ENCODE assay signal across 2 cellular contexts in the genomic region with DNA sequence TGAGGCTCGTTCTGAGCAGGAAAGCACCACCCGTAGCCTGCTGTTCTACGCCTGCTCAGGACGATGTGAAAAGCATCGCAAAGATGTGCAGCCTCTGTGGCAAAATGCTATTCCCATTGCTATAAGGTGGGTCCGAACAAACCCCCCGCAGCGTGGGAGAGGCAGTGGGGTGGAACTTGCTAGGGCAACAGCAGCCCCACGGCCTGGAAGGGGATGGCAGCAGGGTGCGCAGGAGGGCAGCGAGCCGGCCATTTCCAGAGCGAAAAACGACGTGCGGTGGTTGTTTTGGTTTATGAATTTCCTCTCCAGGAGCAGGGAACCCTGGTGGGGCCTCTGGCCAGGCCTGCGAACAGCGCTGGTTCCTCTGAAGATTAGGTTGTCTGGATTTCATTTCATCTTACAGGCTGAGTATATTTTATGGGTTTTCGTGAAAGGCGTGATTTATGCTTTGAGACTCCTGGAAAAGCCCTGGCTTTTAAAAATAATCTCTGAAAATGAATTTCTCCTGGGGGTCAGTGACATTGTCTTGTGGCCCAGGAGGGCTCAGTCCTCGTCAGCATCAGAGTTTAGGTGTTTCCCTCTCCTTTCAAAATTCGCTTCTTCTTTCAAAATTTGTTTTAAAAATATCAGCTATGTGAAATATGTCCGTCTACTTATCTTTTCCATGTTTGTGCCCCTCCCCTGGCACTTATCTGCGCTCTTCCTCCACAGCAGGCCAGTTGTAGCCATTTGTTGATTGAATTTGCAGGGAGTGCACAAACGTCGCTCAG.
A peak's percentile ranks its signal among the peaks of the same experiment; 100 is the strongest.
TF ChIP-seq lines count a peak whose summit lies in the region.

No MANE protein-coding gene starts in this region.

TF ChIP-seq in HEK293, 187 proteins besides CTCF, POLR2A, EP300 and RAD21 (continues in another document):
- peak; percentile 47; the same call in 1 of the 2 replicates for TF ChIP-seq ZNF423 (tag by site-specific recombination; IDR thresholded peaks at IDR 0.05)
- peak; percentile 76 for TF ChIP-seq WT1 (tag by site-specific recombination; IDR thresholded peaks at IDR 0.05)
- peak; percentile 57; the same call in 1 of the 2 replicates for TF ChIP-seq GLIS2 (tag by site-specific recombination; IDR thresholded peaks at IDR 0.05)
- no peak for TF ChIP-seq ZNF433 (tag by site-specific recombination; IDR thresholded peaks at IDR 0.05; ENCODE audit: low read depth)
- TF ChIP-seq, protein P1, sequence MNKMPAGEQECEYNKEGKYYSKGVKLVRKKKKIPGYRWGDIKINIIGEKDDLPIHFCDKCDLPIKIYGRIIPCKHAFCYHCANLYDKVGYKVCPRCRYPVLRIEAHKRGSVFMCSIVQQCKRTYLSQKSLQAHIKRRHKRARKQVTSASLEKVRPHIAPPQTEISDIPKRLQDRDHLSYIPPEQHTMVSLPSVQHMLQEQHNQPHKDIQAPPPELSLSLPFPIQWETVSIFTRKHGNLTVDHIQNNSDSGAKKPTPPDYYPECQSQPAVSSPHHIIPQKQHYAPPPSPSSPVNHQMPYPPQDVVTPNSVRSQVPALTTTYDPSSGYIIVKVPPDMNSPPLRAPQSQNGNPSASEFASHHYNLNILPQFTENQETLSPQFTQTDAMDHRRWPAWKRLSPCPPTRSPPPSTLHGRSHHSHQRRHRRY (tag by site-specific recombination; IDR thresholded peaks at IDR 0.05): no peak
- peak; percentile 62; the same call in 1 of the 2 replicates for TF ChIP-seq TRIM28 (IDR thresholded peaks at IDR 0.05; ENCODE audit: borderline replicate concordance, low read length)
- TF ChIP-seq, protein P2, sequence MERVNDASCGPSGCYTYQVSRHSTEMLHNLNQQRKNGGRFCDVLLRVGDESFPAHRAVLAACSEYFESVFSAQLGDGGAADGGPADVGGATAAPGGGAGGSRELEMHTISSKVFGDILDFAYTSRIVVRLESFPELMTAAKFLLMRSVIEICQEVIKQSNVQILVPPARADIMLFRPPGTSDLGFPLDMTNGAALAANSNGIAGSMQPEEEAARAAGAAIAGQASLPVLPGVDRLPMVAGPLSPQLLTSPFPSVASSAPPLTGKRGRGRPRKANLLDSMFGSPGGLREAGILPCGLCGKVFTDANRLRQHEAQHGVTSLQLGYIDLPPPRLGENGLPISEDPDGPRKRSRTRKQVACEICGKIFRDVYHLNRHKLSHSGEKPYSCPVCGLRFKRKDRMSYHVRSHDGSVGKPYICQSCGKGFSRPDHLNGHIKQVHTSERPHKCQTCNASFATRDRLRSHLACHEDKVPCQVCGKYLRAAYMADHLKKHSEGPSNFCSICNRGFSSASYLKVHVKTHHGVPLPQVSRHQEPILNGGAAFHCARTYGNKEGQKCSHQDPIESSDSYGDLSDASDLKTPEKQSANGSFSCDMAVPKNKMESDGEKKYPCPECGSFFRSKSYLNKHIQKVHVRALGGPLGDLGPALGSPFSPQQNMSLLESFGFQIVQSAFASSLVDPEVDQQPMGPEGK (tag by site-specific recombination; IDR thresholded peaks at IDR 0.05): 0 out of 2 replicates have a peak, but pooled peaks have one; percentile 18
- peak; percentile 32; the same call in 1 of the 2 replicates for TF ChIP-seq FEZF1 (tag by site-specific recombination; IDR thresholded peaks at IDR 0.05)
- TF ChIP-seq ZNF354C (tag by site-specific recombination; IDR thresholded peaks at IDR 0.05; ENCODE audit: borderline replicate concordance, low read depth): no peak
- TF ChIP-seq, protein P3, sequence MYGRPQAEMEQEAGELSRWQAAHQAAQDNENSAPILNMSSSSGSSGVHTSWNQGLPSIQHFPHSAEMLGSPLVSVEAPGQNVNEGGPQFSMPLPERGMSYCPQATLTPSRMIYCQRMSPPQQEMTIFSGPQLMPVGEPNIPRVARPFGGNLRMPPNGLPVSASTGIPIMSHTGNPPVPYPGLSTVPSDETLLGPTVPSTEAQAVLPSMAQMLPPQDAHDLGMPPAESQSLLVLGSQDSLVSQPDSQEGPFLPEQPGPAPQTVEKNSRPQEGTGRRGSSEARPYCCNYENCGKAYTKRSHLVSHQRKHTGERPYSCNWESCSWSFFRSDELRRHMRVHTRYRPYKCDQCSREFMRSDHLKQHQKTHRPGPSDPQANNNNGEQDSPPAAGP (tag by site-specific recombination; IDR thresholded peaks at IDR 0.05): peak; percentile 61; the same call in 1 of the 2 replicates
- peak; percentile 25; the same call in 1 of the 2 replicates for TF ChIP-seq ZBTB20 (tag by site-specific recombination; IDR thresholded peaks at IDR 0.05)
- no peak for TF ChIP-seq SP7 (tag by site-specific recombination; IDR thresholded peaks at IDR 0.05)
- TF ChIP-seq OSR2 (tag by site-specific recombination; IDR thresholded peaks at IDR 0.05): peak; percentile 29; the same call in 1 of the 2 replicates
- peak; percentile 56 for TF ChIP-seq GLIS1 (tag by site-specific recombination; IDR thresholded peaks at IDR 0.05)
- TF ChIP-seq, protein P4, sequence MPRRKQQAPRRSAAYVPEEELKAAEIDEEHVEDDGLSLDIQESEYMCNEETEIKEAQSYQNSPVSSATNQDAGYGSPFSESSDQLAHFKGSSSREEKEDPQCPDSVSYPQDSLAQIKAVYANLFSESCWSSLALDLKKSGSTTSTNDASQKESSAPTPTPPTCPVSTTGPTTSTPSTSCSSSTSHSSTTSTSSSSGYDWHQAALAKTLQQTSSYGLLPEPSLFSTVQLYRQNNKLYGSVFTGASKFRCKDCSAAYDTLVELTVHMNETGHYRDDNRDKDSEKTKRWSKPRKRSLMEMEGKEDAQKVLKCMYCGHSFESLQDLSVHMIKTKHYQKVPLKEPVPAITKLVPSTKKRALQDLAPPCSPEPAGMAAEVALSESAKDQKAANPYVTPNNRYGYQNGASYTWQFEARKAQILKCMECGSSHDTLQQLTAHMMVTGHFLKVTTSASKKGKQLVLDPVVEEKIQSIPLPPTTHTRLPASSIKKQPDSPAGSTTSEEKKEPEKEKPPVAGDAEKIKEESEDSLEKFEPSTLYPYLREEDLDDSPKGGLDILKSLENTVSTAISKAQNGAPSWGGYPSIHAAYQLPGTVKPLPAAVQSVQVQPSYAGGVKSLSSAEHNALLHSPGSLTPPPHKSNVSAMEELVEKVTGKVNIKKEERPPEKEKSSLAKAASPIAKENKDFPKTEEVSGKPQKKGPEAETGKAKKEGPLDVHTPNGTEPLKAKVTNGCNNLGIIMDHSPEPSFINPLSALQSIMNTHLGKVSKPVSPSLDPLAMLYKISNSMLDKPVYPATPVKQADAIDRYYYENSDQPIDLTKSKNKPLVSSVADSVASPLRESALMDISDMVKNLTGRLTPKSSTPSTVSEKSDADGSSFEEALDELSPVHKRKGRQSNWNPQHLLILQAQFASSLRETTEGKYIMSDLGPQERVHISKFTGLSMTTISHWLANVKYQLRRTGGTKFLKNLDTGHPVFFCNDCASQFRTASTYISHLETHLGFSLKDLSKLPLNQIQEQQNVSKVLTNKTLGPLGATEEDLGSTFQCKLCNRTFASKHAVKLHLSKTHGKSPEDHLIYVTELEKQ (tag by site-specific recombination; IDR thresholded peaks at IDR 0.05; ENCODE audit: borderline replicate concordance): no peak
- TF ChIP-seq SCRT2 (tag by site-specific recombination; IDR thresholded peaks at IDR 0.05): peak; percentile 49
- TF ChIP-seq ZNF677 (tag by site-specific recombination; IDR thresholded peaks at IDR 0.05): no peak
- peak; percentile 67 for TF ChIP-seq ZNF341 (tag by site-specific recombination; IDR thresholded peaks at IDR 0.05; ENCODE audit: low read depth)
- TF ChIP-seq YY1 (tag by site-specific recombination; IDR thresholded peaks at IDR 0.05): peak; percentile 51; the same call in 1 of the 2 replicates
- TF ChIP-seq ZNF335 (tag by site-specific recombination; conservative IDR thresholded peaks at IDR 0.05): peak; percentile 73
- peak; percentile 69; the same call in 1 of the 2 replicates for TF ChIP-seq ZNF600 (tag by site-specific recombination; IDR thresholded peaks at IDR 0.05)
- TF ChIP-seq ZIC2 (tag by site-specific recombination; IDR thresholded peaks at IDR 0.05): peak; percentile 99
- peak; percentile 75 for TF ChIP-seq ZBTB17 (tag by site-specific recombination; IDR thresholded peaks at IDR 0.05)

TF ChIP-seq in K562, 482 proteins besides CTCF, POLR2A, EP300 and RAD21:
- TF ChIP-seq HDAC3 (IDR thresholded peaks at IDR 0.05; ENCODE audit: borderline replicate concordance, partially characterized antibody) (no peak), ZEB2 (IDR thresholded peaks at IDR 0.05) (no peak), MEIS2 (IDR thresholded peaks at IDR 0.05; ENCODE audit: partially characterized antibody) (peak; percentile 13), ZNF184 (CRISPR knock-in tag; IDR thresholded peaks at IDR 0.05) (no peak), NRF1 (conservative IDR thresholded peaks at IDR 0.05 in 1 of 2, IDR thresholded peaks at IDR 0.05 in 1 of 2) (peak in 1 of 2 experiments; percentile 43; a peak in 3 of 4 replicates)
- TF ChIP-seq, protein P5, sequence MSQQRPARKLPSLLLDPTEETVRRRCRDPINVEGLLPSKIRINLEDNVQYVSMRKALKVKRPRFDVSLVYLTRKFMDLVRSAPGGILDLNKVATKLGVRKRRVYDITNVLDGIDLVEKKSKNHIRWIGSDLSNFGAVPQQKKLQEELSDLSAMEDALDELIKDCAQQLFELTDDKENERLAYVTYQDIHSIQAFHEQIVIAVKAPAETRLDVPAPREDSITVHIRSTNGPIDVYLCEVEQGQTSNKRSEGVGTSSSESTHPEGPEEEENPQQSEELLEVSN (IDR thresholded peaks at IDR 0.05; ENCODE audit: borderline replicate concordance in 1 of 2, extremely low read depth in 1 of 2, insufficient read depth in 1 of 2, insufficient read length in 1 of 2, low read depth in 1 of 2, low read length in 1 of 2, poor library complexity in 1 of 2, severe bottlenecking in 1 of 2): peak in 1 of 2 experiments; percentile 26
- TF ChIP-seq, protein P6, sequence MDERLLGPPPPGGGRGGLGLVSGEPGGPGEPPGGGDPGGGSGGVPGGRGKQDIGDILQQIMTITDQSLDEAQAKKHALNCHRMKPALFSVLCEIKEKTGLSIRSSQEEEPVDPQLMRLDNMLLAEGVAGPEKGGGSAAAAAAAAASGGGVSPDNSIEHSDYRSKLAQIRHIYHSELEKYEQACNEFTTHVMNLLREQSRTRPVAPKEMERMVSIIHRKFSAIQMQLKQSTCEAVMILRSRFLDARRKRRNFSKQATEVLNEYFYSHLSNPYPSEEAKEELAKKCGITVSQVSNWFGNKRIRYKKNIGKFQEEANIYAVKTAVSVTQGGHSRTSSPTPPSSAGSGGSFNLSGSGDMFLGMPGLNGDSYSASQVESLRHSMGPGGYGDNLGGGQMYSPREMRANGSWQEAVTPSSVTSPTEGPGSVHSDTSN (CRISPR knock-in tag; IDR thresholded peaks at IDR 0.05; ENCODE audit: low read depth): no peak
- TF ChIP-seq, protein P6 (tag; conservative IDR thresholded peaks at IDR 0.05; ENCODE audit: low read depth): peak; percentile 71
